1 cellular context compared by ENCODE assay signal in genomic region chr10:7690885-7691597, GRCh38.
TF ChIP-seq lines count a peak whose summit lies in the region.

No MANE protein-coding gene starts in this region.

TF ChIP-seq in GM12878, 131 proteins besides CTCF, POLR2A, EP300 and RAD21:
- TF ChIP-seq BMI1 (IDR thresholded peaks at IDR 0.05; ENCODE audit: borderline replicate concordance) (peak; percentile 63; the same call in 1 of the 2 replicates), IKZF2 (IDR thresholded peaks at IDR 0.05) (peak; percentile 44 to 68; a peak in 3 of 4 replicates), RELA (IDR thresholded peaks at IDR 0.05; ENCODE audit: borderline replicate concordance, partially characterized antibody) (peak; percentile 95), MEF2B (IDR thresholded peaks at IDR 0.05; ENCODE audit: partially characterized antibody, poor library complexity, severe bottlenecking) (peak; percentile 62), BCL11A (IDR thresholded peaks at IDR 0.05; ENCODE audit: low read depth, low read length) (peak; percentile 69; the same call in 1 of the 2 replicates), IKZF1 (conservative IDR thresholded peaks at IDR 0.05) (peak; percentile 36; the same call in 1 of the 2 replicates), KLF5 (IDR thresholded peaks at IDR 0.05; ENCODE audit: partially characterized antibody) (peak; percentile 48), BHLHE40 (IDR thresholded peaks at IDR 0.05; ENCODE audit: borderline replicate concordance in 1 of 2, low read depth in 2 of 2, low read length in 1 of 2) (peak in 1 of 2 experiments; percentile 34; a peak in 1 of 4 replicates), NR2F1 (conservative IDR thresholded peaks at IDR 0.05) (0 out of 2 replicates have a peak, but pooled peaks have one; percentile 11), ZNF217 (IDR thresholded peaks at IDR 0.05) (peak; percentile 49; the same call in 1 of the 2 replicates), MTA2 (IDR thresholded peaks at IDR 0.05; ENCODE audit: low read depth) (peak; percentile 97), ATF7 (IDR thresholded peaks at IDR 0.05; ENCODE audit: low read depth) (peak; percentile 48), MLLT1 (IDR thresholded peaks at IDR 0.05) (0 out of 2 replicates have a peak, but pooled peaks have one; percentile 30), NBN (IDR thresholded peaks at IDR 0.05) (0 out of 2 replicates have a peak, but pooled peaks have one; percentile 76), SKIL (IDR thresholded peaks at IDR 0.05; ENCODE audit: low read depth, poor library complexity, severe bottlenecking) (peak; percentile 48), BACH1 (IDR thresholded peaks at IDR 0.05; ENCODE audit: borderline replicate concordance) (peak; percentile 46; the same call in 1 of the 2 replicates)
- TF ChIP-seq, protein P1, sequence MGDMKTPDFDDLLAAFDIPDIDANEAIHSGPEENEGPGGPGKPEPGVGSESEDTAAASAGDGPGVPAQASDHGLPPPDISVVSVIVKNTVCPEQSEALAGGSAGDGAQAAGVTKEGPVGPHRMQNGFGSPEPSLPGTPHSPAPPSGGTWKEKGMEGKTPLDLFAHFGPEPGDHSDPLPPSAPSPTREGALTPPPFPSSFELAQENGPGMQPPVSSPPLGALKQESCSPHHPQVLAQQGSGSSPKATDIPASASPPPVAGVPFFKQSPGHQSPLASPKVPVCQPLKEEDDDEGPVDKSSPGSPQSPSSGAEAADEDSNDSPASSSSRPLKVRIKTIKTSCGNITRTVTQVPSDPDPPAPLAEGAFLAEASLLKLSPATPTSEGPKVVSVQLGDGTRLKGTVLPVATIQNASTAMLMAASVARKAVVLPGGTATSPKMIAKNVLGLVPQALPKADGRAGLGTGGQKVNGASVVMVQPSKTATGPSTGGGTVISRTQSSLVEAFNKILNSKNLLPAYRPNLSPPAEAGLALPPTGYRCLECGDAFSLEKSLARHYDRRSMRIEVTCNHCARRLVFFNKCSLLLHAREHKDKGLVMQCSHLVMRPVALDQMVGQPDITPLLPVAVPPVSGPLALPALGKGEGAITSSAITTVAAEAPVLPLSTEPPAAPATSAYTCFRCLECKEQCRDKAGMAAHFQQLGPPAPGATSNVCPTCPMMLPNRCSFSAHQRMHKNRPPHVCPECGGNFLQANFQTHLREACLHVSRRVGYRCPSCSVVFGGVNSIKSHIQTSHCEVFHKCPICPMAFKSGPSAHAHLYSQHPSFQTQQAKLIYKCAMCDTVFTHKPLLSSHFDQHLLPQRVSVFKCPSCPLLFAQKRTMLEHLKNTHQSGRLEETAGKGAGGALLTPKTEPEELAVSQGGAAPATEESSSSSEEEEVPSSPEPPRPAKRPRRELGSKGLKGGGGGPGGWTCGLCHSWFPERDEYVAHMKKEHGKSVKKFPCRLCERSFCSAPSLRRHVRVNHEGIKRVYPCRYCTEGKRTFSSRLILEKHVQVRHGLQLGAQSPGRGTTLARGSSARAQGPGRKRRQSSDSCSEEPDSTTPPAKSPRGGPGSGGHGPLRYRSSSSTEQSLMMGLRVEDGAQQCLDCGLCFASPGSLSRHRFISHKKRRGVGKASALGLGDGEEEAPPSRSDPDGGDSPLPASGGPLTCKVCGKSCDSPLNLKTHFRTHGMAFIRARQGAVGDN (IDR thresholded peaks at IDR 0.05) = peak; percentile 39; the same call in 1 of the 2 replicates
- TF ChIP-seq, protein P2, sequence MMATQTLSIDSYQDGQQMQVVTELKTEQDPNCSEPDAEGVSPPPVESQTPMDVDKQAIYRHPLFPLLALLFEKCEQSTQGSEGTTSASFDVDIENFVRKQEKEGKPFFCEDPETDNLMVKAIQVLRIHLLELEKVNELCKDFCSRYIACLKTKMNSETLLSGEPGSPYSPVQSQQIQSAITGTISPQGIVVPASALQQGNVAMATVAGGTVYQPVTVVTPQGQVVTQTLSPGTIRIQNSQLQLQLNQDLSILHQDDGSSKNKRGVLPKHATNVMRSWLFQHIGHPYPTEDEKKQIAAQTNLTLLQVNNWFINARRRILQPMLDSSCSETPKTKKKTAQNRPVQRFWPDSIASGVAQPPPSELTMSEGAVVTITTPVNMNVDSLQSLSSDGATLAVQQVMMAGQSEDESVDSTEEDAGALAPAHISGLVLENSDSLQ (IDR thresholded peaks at IDR 0.05) = 0 out of 2 replicates have a peak, but pooled peaks have one; percentile 15
- TF ChIP-seq, protein P3, sequence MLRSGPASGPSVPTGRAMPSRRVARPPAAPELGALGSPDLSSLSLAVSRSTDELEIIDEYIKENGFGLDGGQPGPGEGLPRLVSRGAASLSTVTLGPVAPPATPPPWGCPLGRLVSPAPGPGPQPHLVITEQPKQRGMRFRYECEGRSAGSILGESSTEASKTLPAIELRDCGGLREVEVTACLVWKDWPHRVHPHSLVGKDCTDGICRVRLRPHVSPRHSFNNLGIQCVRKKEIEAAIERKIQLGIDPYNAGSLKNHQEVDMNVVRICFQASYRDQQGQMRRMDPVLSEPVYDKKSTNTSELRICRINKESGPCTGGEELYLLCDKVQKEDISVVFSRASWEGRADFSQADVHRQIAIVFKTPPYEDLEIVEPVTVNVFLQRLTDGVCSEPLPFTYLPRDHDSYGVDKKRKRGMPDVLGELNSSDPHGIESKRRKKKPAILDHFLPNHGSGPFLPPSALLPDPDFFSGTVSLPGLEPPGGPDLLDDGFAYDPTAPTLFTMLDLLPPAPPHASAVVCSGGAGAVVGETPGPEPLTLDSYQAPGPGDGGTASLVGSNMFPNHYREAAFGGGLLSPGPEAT (IDR thresholded peaks at IDR 0.05; ENCODE audit: low read depth) = peak; percentile 94
- TF ChIP-seq, protein P4, sequence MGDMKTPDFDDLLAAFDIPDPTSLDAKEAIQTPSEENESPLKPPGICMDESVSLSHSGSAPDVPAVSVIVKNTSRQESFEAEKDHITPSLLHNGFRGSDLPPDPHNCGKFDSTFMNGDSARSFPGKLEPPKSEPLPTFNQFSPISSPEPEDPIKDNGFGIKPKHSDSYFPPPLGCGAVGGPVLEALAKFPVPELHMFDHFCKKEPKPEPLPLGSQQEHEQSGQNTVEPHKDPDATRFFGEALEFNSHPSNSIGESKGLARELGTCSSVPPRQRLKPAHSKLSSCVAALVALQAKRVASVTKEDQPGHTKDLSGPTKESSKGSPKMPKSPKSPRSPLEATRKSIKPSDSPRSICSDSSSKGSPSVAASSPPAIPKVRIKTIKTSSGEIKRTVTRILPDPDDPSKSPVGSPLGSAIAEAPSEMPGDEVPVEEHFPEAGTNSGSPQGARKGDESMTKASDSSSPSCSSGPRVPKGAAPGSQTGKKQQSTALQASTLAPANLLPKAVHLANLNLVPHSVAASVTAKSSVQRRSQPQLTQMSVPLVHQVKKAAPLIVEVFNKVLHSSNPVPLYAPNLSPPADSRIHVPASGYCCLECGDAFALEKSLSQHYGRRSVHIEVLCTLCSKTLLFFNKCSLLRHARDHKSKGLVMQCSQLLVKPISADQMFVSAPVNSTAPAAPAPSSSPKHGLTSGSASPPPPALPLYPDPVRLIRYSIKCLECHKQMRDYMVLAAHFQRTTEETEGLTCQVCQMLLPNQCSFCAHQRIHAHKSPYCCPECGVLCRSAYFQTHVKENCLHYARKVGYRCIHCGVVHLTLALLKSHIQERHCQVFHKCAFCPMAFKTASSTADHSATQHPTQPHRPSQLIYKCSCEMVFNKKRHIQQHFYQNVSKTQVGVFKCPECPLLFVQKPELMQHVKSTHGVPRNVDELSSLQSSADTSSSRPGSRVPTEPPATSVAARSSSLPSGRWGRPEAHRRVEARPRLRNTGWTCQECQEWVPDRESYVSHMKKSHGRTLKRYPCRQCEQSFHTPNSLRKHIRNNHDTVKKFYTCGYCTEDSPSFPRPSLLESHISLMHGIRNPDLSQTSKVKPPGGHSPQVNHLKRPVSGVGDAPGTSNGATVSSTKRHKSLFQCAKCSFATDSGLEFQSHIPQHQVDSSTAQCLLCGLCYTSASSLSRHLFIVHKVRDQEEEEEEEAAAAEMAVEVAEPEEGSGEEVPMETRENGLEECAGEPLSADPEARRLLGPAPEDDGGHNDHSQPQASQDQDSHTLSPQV (IDR thresholded peaks at IDR 0.05) = peak; percentile 61; the same call in 1 of the 2 replicates
